4 cellular contexts compared by ENCODE assay signal in the genomic region with DNA sequence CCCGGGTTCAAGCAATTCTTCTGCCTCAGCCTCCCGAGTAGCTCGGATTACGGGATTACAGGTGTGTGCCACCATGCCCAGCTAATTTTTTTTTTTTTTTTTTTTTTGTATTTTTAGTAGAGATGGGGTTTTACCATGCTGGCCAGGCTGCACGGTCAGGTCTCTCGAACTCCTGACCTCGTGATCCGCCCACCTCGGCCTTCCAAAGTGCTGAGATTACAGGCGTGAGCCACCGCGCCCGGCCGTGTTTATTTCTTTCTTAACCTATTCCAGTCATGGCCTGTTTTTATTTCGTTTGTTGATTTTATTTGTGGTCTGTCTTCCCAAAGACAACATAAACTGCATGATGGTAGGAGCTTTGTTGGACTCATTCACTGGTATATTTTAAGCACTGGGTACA. TPM values are rescaled to one million over a fixed set of nuclear protein-coding genes. Genes with fewer than 3 reads are reported as not detected.
"Had no signal": no experiment of that assay in that cellular context is flagged by ENCODE, and none has a peak within 500 bp of the region (broad histone marks: within the 10 kb centered on the region; RNA-seq: fewer than 3 reads in every experiment).

No MANE protein-coding gene starts in this region.

RNA-seq across cellular contexts. Expression of a gene that starts 20.4 kb away (rescaled TPM):
- total RNA-seq: LHCN-M2, M059J, MCF 10A, NCI-H460 had no signal
